Comparison of ENCODE assay signal across 2 cellular contexts in genomic region chr19:6204866-6205723, GRCh38.
TF ChIP-seq lines count a peak whose summit lies in the region.

No MANE protein-coding gene starts in this region.

TF ChIP-seq in SK-N-SH treated with all-trans-retinoic acid at 6 μM for 48 hours, 23 proteins besides CTCF, POLR2A, EP300 and RAD21 (continued from another document):
- no peak for TF ChIP-seq TSHZ2 (CRISPR knock-in tag; IDR thresholded peaks at IDR 0.05)

TF ChIP-seq in SK-N-SH, 30 proteins besides CTCF, POLR2A, EP300 and RAD21 (continued from another document):
- no peak for TF ChIP-seq PBX3 (IDR thresholded peaks at IDR 0.05)
- TF ChIP-seq SMC3 (IDR thresholded peaks at IDR 0.05; ENCODE audit: low read depth, low read length), result no peak
- no peak for TF ChIP-seq MAX (IDR thresholded peaks at IDR 0.05; ENCODE audit: low read depth)
- no peak for TF ChIP-seq RCOR1 (IDR thresholded peaks at IDR 0.05; ENCODE audit: low read length)
- no peak for TF ChIP-seq NRF1 (IDR thresholded peaks at IDR 0.05; ENCODE audit: low read depth, low read length)
- TF ChIP-seq MXI1 (IDR thresholded peaks at IDR 0.05; ENCODE audit: low read depth, low read length), result no peak
- no peak for TF ChIP-seq YY1 (IDR thresholded peaks at IDR 0.05; ENCODE audit: low read depth)
- TF ChIP-seq SIN3A (IDR thresholded peaks at IDR 0.05; ENCODE audit: borderline replicate concordance, low read depth, low read length), result no peak
- no peak for TF ChIP-seq GATA2 (CRISPR knock-in tag; IDR thresholded peaks at IDR 0.05)
